24 cellular contexts compared by ENCODE assay signal in genomic region chr12:119819322-119819721, GRCh38.
"Had no signal": no experiment of that assay in that cellular context is flagged by ENCODE, and none has a peak within 500 bp of the region (broad histone marks: within the 10 kb centered on the region; RNA-seq: fewer than 3 reads in every experiment).

No MANE protein-coding gene starts in this region.

- DNase-seq: cortex of kidney; effector memory CD8-positive, alpha-beta T cell; erythroblast; esophagus squamous epithelium; foreskin melanocyte; glutamatergic neuron; heart right ventricle; hippocampal formation; left cardiac atrium; left lung; mesenchymal stem cell; naive thymus-derived CD4-positive, alpha-beta T cell; nucleus accumbens; ovary; posterior cingulate gyrus; psoas muscle; right cardiac atrium; stimulated activated CD4-positive, alpha-beta T cell treated with anti-CD3 and anti-CD28 coated beads, Interleukin-15, amount 100 ng/mL, for 24 hours; stimulated activated CD4-positive, alpha-beta T cell treated with anti-CD3 and anti-CD28 coated beads, Interleukin-2, amount 100 ng/mL, for 48 hours; stimulated activated naive B cell treated with anti-CD40 and anti-IgM and Interleukin-4, amounts not matched to agents 10 μg/mL and 1 μg/mL and 100 μg/mL, for 72 hours; upper lobe of left lung had no signal

- H3K9me3 ChIP-seq: esophagus squamous epithelium, heart right ventricle, left lung, ovary, psoas muscle, thoracic aorta, tibial nerve, upper lobe of left lung had no signal

- H3K4me1 ChIP-seq: esophagus squamous epithelium, heart right ventricle, left lung, psoas muscle, tibial nerve, upper lobe of left lung had no signal

- H3K27ac ChIP-seq: esophagus squamous epithelium, heart right ventricle, left lung, ovary, psoas muscle, skin epidermis, thoracic aorta, tibial nerve, upper lobe of left lung had no signal

- H3K27me3 ChIP-seq: esophagus squamous epithelium, heart right ventricle, left lung, ovary, tibial nerve, upper lobe of left lung had no signal

- H3K36me3 ChIP-seq: esophagus squamous epithelium, left lung, ovary, thoracic aorta, tibial nerve, upper lobe of left lung had no signal

- H3K4me3 ChIP-seq: esophagus squamous epithelium, heart right ventricle, left lung, ovary, psoas muscle, skin epidermis, thoracic aorta, tibial nerve, upper lobe of left lung had no signal
